ENCODE assay signal across 8 cellular contexts in the genomic region with DNA sequence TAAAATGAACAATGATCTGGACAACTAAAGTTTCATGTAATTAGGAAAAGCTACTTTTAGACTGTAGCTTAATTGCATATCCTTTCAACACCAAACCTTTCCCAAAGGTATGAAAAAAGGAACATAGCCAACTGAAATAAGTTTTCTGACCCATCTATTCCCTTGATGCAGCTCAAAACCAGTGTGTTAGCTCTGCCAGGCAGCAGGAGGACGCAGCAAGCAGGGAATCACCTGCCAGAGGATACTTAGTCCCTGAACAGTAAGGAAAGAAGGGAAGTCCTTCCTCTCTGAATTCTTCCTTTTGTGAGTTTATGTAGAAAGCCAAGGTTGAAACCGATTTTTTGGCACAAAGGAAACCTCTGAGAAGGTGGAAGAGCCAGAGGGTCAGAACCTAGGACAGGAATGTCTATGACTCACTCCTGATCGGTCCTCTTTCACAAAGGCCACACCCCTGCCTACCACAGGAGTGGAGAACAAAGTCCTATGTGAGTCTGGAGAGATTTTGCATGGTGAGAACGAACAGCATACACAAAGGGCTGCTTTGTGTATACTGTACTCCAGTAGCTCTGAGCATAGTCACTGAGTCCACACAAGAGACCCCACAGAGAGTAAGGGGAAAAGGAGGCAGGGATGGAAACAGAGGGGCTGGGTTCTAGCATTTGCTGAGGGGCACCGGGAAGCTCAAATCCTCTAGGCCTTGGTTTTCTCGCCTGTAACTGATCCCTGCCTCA.
DNase-seq lines count a peak whose midpoint lies in the region; ATAC-seq, FAIRE-seq and TF ChIP-seq lines count a peak whose summit lies in the region.

No MANE protein-coding gene starts in this region.

- intact Hi-C loops in pancreas (cut with DNase I): no loop called here

- H3K36me3 Mint-ChIP-seq in chondrocyte (ENCODE audit: low read depth): no peaks in the 10 kb centered on the region

- no peak for FAIRE-seq in pancreas (lab: Jason Lieb, UNC)

- H3K4me3 Mint-ChIP-seq in chondrocyte (ENCODE audit: unreplicated experiment): no peak overlapping the region

- WGBS in pancreas, 2 donors: 52% methylated on average over 6 of the region's 6 CpGs

- POLR2A ChIA-PET in RWPE1 (lab: Yijun Ruan, JAX; ENCODE audit: low non-redundant PET): interaction anchor here (0.6 kb wide), 1 partner anchor 156 kb away, joined by 3 read pairs; no protein-coding TSS in a partner anchor

- no peaks in the 10 kb centered on the region for H3K36me3 ChIP-seq in pancreas

- no peaks in the 10 kb centered on the region for H3K9me3 ChIP-seq in pancreas

- H3K4me1 Mint-ChIP-seq in chondrocyte (ENCODE audit: low read depth): peaks cover 36% of the 10 kb centered on the region

- H3K27ac Mint-ChIP-seq in chondrocyte (ENCODE audit: unreplicated experiment): no peak overlapping the region

- DNase-seq in H4 (ENCODE audit: low spot score) (peak; percentile 93), RWPE1 (ENCODE audit: low spot score) (peak; percentile 94), epithelial cell of esophagus (ENCODE audit: low read depth) (peak; percentile 89), pancreas (peak in 3 of 6 donors; percentile 30 to 44 (median 32)), chondrocyte (ENCODE audit: low spot score) (no peak), activated gamma-delta T cell treated with Interleukin-2 at 50 U/mL for 16 hours (no peak)
- no peak for DNase-seq in central memory CD4-positive, alpha-beta T cell

- no peak for TF ChIP-seq CTCF in RWPE1 (conservative IDR thresholded peaks at IDR 0.05; ENCODE audit: low read depth)
- no peak for TF ChIP-seq CTCF in epithelial cell of esophagus (IDR thresholded peaks at IDR 0.05; ENCODE audit: insufficient read depth, low read depth, low read length, missing control alignments)
- TF ChIP-seq CTCF in pancreas (IDR thresholded peaks at IDR 0.05): no peak
- no peak for TF ChIP-seq CTCF in chondrocyte (IDR thresholded peaks at IDR 0.05)

- H3K9me3 Mint-ChIP-seq in chondrocyte (ENCODE audit: low read depth): no peaks in the 10 kb centered on the region

- peaks cover 12 to 27% (median 12%) of the 10 kb centered on the region in 3 donors for H3K4me1 ChIP-seq in pancreas

- CTCF ChIA-PET in RWPE1 (lab: Yijun Ruan, JAX): interaction anchor here (0.7 to 2.3 kb wide), 4 partner anchors 14 to 1564 kb away, joined by 3 to 7 read pairs (median 4); partner anchors contain the start of gene OSBPL3

- no peaks in the 10 kb centered on the region for H3K27me3 Mint-ChIP-seq in chondrocyte (ENCODE audit: low read depth)

- no peaks in the 10 kb centered on the region for H3K27me3 ChIP-seq in pancreas

- H3K27ac ChIP-seq in RWPE1: peak overlapping the region; percentile 90
- peak overlapping the region; percentile 10 to 56 (median 29) for H3K27ac ChIP-seq in pancreas

- peak; percentile 66 to 84 (median 78) for ATAC-seq in pancreas
- ATAC-seq in GM18909 (IDR thresholded peaks at IDR 0.05; ENCODE audit: poor library complexity, unreplicated experiment): no peak

- H3K4me3 ChIP-seq in epithelial cell of esophagus (ENCODE audit: low read length) (no peak overlapping the region), pancreas (no peak overlapping the region)

Comparison
In these comparisons a context has a peak if more than half of its experiments do, and no peak if none do; other contexts are left out.
1. DNase-seq: peak in H4 (single experiment), RWPE1 (single experiment) and epithelial cell of esophagus (single experiment); none in central memory CD4-positive, alpha-beta T cell (single experiment), chondrocyte (single experiment) and activated gamma-delta T cell treated with Interleukin-2 at 50 U/mL for 16 hours (single experiment).